In genomic region chr7:25025218-25025671, GRCh38 we compare ENCODE assay signal across 9 cellular contexts. TPM values are rescaled to one million over a fixed set of nuclear protein-coding genes. Genes with fewer than 3 reads are reported as not detected.
DNase-seq lines count a peak whose midpoint lies in the region; TF ChIP-seq lines count a peak whose summit lies in the region.
"Had no signal": no experiment of that assay in that cellular context is flagged by ENCODE, and none has a peak within 500 bp of the region (broad histone marks: within the 10 kb centered on the region; RNA-seq: fewer than 3 reads in every experiment).

No MANE protein-coding gene starts in this region.

- no peaks in the 10 kb centered on the region for H3K27me3 ChIP-seq in WERI-Rb-1 (ENCODE audit: insufficient read depth, low read depth, severe bottlenecking)

- TF ChIP-seq CTCF in AG09319 (IDR thresholded peaks at IDR 0.05; ENCODE audit: low read depth, low read length) (peak; percentile 1; the same call in 1 of the 2 replicates), WERI-Rb-1 (IDR thresholded peaks at IDR 0.05; ENCODE audit: low read depth, low read length) (no peak)

- no peak overlapping the region for H3K27ac ChIP-seq in WERI-Rb-1

- no peaks in the 10 kb centered on the region for H3K9me3 ChIP-seq in WERI-Rb-1 (ENCODE audit: severe bottlenecking)

- no peak overlapping the region for H3K4me3 ChIP-seq in WERI-Rb-1 (ENCODE audit: low read depth, low read length)

- no peaks in the 10 kb centered on the region for H3K36me3 ChIP-seq in WERI-Rb-1

- DNase-seq in AG09319 (ENCODE audit: extremely low read depth, low read depth) (peak; percentile 67), LHCN-M2 (ENCODE audit: low read depth) (peak; percentile 95), dermis blood vessel endothelial cell (peak; percentile 66), lung microvascular endothelial cell (ENCODE audit: low read depth in 2 of 2) (peak; percentile 74 to 87), SIG-M5 (lab: John Stamatoyannopoulos, UW) (no peak), WERI-Rb-1 (no peak), GM19238 (ENCODE audit: insufficient read length, low spot score) (no peak)
- no peak for DNase-seq in stimulated activated CD4-positive, alpha-beta T cell treated with anti-CD3 and anti-CD28 coated beads, Interleukin-2, amount 100 ng/mL, for 48 hours
- DNase-seq: NCI-H345 had no signal

RNA-seq across cellular contexts. Expression of gene OSBPL3, which starts 45.3 kb away (rescaled TPM):
- total RNA-seq in LHCN-M2 (2014; rRNA removed) (41.2 and 48.7 TPM in 2 replicates), dermis blood vessel endothelial cell (25.2 and 31.8 TPM in 2 replicates), lung microvascular endothelial cell (14.1 and 16.3 TPM in 2 replicates)
- polyA plus RNA-seq in LHCN-M2 (2012) = 12.6 TPM

Comparison
In these comparisons a context has a peak if more than half of its experiments do, and no peak if none do; other contexts are left out.
1. DNase-seq: peak in AG09319 (single experiment), LHCN-M2 (single experiment), dermis blood vessel endothelial cell (single experiment) and lung microvascular endothelial cell (2 of 2); none in SIG-M5 (single experiment), stimulated activated CD4-positive, alpha-beta T cell treated with anti-CD3 and anti-CD28 coated beads, Interleukin-2, amount 100 ng/mL, for 48 hours (0 of 2), WERI-Rb-1 (single experiment) and GM19238 (single experiment).